In the genomic region with DNA sequence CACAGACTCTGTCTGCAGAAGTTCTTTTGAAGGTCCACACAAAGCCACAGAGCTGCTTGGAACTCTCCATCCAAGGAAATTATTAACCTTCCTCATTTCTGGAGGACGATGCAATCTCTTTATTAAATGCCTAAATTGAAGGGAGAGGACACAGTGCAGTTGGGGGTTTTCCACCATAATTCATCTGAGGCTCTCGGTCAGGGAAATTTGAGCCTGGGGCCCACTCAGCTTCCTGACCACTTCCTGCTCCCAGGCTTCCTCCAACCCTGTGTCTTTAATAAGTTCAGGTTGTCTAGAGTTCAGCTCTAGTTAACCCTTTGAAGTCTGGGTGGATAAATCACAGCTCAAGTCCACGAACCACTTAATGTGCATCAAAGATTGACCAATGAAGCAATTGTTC, we compare ENCODE assay signal across 15 cellular contexts. TPM values are rescaled to one million over a fixed set of nuclear protein-coding genes. Genes with fewer than 3 reads are reported as not detected.
DNase-seq lines count a peak whose midpoint lies in the region; ATAC-seq and TF ChIP-seq lines count a peak whose summit lies in the region.
"Had no signal": no experiment of that assay in that cellular context is flagged by ENCODE, and none has a peak within 500 bp of the region (broad histone marks: within the 10 kb centered on the region; RNA-seq: fewer than 3 reads in every experiment).

No MANE protein-coding gene starts in this region.

- peaks cover 53% of the 10 kb centered on the region for H3K4me1 ChIP-seq in body of pancreas
- peaks cover 55 to 68% of the 10 kb centered on the region in 2 experiments for H3K4me1 ChIP-seq in neutrophil (ENCODE audit: control insufficient read depth in 1 of 2, insufficient read depth in 1 of 2, low read depth in 1 of 2, low read length in 1 of 2)

- peak overlapping the region in 3 of 4 donors; percentile 35 to 80 (median 77) for H3K27ac ChIP-seq in body of pancreas
- peak overlapping the region; percentile 87 for H3K27ac ChIP-seq in neutrophil
- H3K27ac ChIP-seq: sigmoid colon had no signal

- H3K36me3 ChIP-seq in body of pancreas (replicated peaks in 1 of 2; ENCODE audit: insufficient read depth in 1 of 2, low read depth in 2 of 2) (no peaks in the 10 kb centered on the region), neutrophil (no peaks in the 10 kb centered on the region)
- H3K36me3 ChIP-seq: sigmoid colon, tibial nerve had no signal

- ATAC-seq in body of pancreas (no peak), GM18511 (IDR thresholded peaks at IDR 0.05; ENCODE audit: unreplicated experiment) (no peak), GM19467 (IDR thresholded peaks at IDR 0.05; ENCODE audit: unreplicated experiment) (no peak), GM21723 (IDR thresholded peaks at IDR 0.05; ENCODE audit: unreplicated experiment) (no peak)
- ATAC-seq: activated T-cell treated with anti-CD3 and anti-CD28 coated beads, Interleukin-2, amount 50 U/mL, for 72 hours had no signal

- H3K27me3 ChIP-seq in body of pancreas (no peaks in the 10 kb centered on the region), neutrophil (no peaks in the 10 kb centered on the region)
- H3K27me3 ChIP-seq: sigmoid colon, tibial nerve had no signal

- TF ChIP-seq CTCF in body of pancreas (IDR thresholded peaks at IDR 0.05) (no peak), neutrophil (IDR thresholded peaks at IDR 0.05) (no peak)

- no peak for TF ChIP-seq POLR2A in body of pancreas (IDR thresholded peaks at IDR 0.05)

- no peaks in the 10 kb centered on the region for H3K9me3 ChIP-seq in body of pancreas
- no peaks in the 10 kb centered on the region for H3K9me3 ChIP-seq in neutrophil
- H3K9me3 ChIP-seq: sigmoid colon, tibial nerve had no signal

- H3K4me3 ChIP-seq in body of pancreas (no peak overlapping the region), neutrophil (ENCODE audit: low read depth in 1 of 2, low read length in 1 of 2) (no peak overlapping the region)
- H3K4me3 ChIP-seq: sigmoid colon, tibial nerve had no signal

- 39 to 44% methylated on average over 3 of the region's 3 CpGs for WGBS in body of pancreas, 2 donors

- DNase-seq in EH (ENCODE audit: low read depth), result peak; percentile 10
- DNase-seq in Kasumi-1 (lab: John Stamatoyannopoulos, UW), result peak; percentile 3 to 6
- no peak for DNase-seq in body of pancreas
- DNase-seq in NCI-H187 treated with DMSO at 0.1 percent for 48 hours (lab: John Stamatoyannopoulos, UW), result no peak
- DNase-seq: activated CD4-positive, alpha-beta T cell treated with anti-CD3 and anti-CD28 coated beads, Interleukin-2, amount 50 U/mL, for 4 hours; activated T-cell treated with anti-CD3 and anti-CD28 coated beads, Interleukin-2, amount 50 U/mL, for 72 hours; DMS153; midbrain; sigmoid colon; stimulated activated CD4-positive, alpha-beta T cell treated with anti-CD3 and anti-CD28 coated beads, Interleukin-4, amount 100 ng/mL, for 4 hours had no signal

- intact Hi-C loops in body of pancreas (cut with DNase I), result no loop called here

RNA-seq across cellular contexts. Expression of a gene that starts 58.5 kb away (rescaled TPM):
- 10 to 100 TPM in 1 of 2 donors, 1 to 10 TPM in 1; 6.5 to 18.1 TPM for total RNA-seq in body of pancreas

Comparison
In these comparisons a context has a peak if more than half of its experiments do, and no peak if none do; other contexts are left out.
1. DNase-seq: peak in EH (single experiment) and Kasumi-1 (2 of 2); none in body of pancreas (0 of 4) and NCI-H187 treated with DMSO at 0.1 percent for 48 hours (single experiment).